ENCODE assay signal across 8 cellular contexts in genomic region chr4:140095694-140096482, GRCh38. TPM values are rescaled to one million over a fixed set of nuclear protein-coding genes. Genes with fewer than 3 reads are reported as not detected.
DNase-seq lines count a peak whose midpoint lies in the region; ATAC-seq and TF ChIP-seq lines count a peak whose summit lies in the region.

No MANE protein-coding gene starts in this region.

- H3K4me1 ChIP-seq in BLaER1 treated with 17β-estradiol and CSF1 and Interleukin-3, amounts not matched to agents 10 nM and 100 nM = peaks cover 97 to 99% (median 97%) of the 10 kb centered on the region in 10 experiments
- H3K4me1 ChIP-seq in colonic mucosa (no peaks in the 10 kb centered on the region), mesendoderm (ENCODE audit: control insufficient read depth, low read depth, low read length) (peaks cover 49% of the 10 kb centered on the region)

- no peaks in the 10 kb centered on the region for H3K9me3 ChIP-seq in BLaER1 treated with 17β-estradiol and CSF1 and Interleukin-3, amounts not matched to agents 10 nM and 100 nM (replicated peaks in 1 of 11)
- no peaks in the 10 kb centered on the region for H3K9me3 ChIP-seq in colonic mucosa

- peaks cover 8% of the 10 kb centered on the region for H3K79me1 ChIP-seq in mesendoderm (ENCODE audit: low read length)

- H3K4me2 ChIP-seq in BLaER1 treated with 17β-estradiol and CSF1 and Interleukin-3, amounts not matched to agents 10 nM and 100 nM = peak overlapping the region; percentile 91 to 99 (median 95)
- no peak overlapping the region for H3K4me2 ChIP-seq in mesendoderm (ENCODE audit: low read length)

- H3K56ac ChIP-seq in mesendoderm (ENCODE audit: low read length) = peak overlapping the region; percentile 28

- H3K27ac ChIP-seq in BLaER1 treated with 17β-estradiol and CSF1 and Interleukin-3, amounts not matched to agents 10 nM and 100 nM = peak overlapping the region; percentile 66 to 95 (median 91)
- H3K27ac ChIP-seq in colonic mucosa = peak overlapping the region; percentile 53
- peak overlapping the region; percentile 71 for H3K27ac ChIP-seq in mesendoderm (ENCODE audit: low read depth, low read length)

- peak overlapping the region; percentile 83 for H3K18ac ChIP-seq in mesendoderm (ENCODE audit: low read length)

- H2BK120ac ChIP-seq in mesendoderm (ENCODE audit: low read depth, low read length) = no peak overlapping the region

- H3K23ac ChIP-seq in mesendoderm (ENCODE audit: low read length) = no peak overlapping the region

- WGBS in mesendoderm (ENCODE audit: extremely low coverage, insufficient coverage, low lambda C conversion rate) = no CpG with 5 or more reads among the region's 9 CpGs

- H2BK15ac ChIP-seq in mesendoderm (replicated peaks; ENCODE audit: low read depth) = no peak overlapping the region

- peak overlapping the region; percentile 43 to 59 (median 50) for H3K4me3 ChIP-seq in BLaER1 treated with 17β-estradiol and CSF1 and Interleukin-3, amounts not matched to agents 10 nM and 100 nM
- H3K4me3 ChIP-seq in colonic mucosa (no peak overlapping the region), mesendoderm (ENCODE audit: low read length) (no peak overlapping the region)

- no peak overlapping the region for H2AK5ac ChIP-seq in mesendoderm (ENCODE audit: low read length)

- H4K8ac ChIP-seq in mesendoderm (ENCODE audit: low read depth, low read length) = peak overlapping the region; percentile 43

- intact Hi-C loops in colonic mucosa (cut with DNase I) = no loop called here

- H3K79me2 ChIP-seq in mesendoderm (ENCODE audit: control insufficient read depth, insufficient read depth, low read length) = peaks cover 4% of the 10 kb centered on the region

- H3K27me3 ChIP-seq in BLaER1 treated with 17β-estradiol and CSF1 and Interleukin-3, amounts not matched to agents 10 nM and 100 nM = no peaks in the 10 kb centered on the region
- no peaks in the 10 kb centered on the region for H3K27me3 ChIP-seq in colonic mucosa
- H3K27me3 ChIP-seq in mesendoderm (ENCODE audit: insufficient read depth, low read length, poor library complexity) = no peaks in the 10 kb centered on the region

- H3K4ac ChIP-seq in mesendoderm (ENCODE audit: low read depth, low read length) = peak overlapping the region; percentile 19

- H2BK5ac ChIP-seq in mesendoderm (ENCODE audit: low read length) = peak overlapping the region; percentile 46

- no peak for TF ChIP-seq CTCF in colonic mucosa (IDR thresholded peaks at IDR 0.05)

- H4K5ac ChIP-seq in mesendoderm (ENCODE audit: low read length) = no peak overlapping the region

- H3K36me3 ChIP-seq in BLaER1 treated with 17β-estradiol and CSF1 and Interleukin-3, amounts not matched to agents 10 nM and 100 nM = no peaks in the 10 kb centered on the region
- H3K36me3 ChIP-seq in colonic mucosa = no peaks in the 10 kb centered on the region
- H3K36me3 ChIP-seq in mesendoderm (ENCODE audit: control insufficient read depth, insufficient read depth, low read length) = no peaks in the 10 kb centered on the region

- ATAC-seq in stimulated activated naive CD8-positive, alpha-beta T cell treated with anti-CD3 and anti-CD28 coated beads, Interleukin-15, Interleukin-2, amounts not matched to agents 100 U/mL and 50 U/mL, for 24 hours = peak; percentile 89
- ATAC-seq in GM19395 (IDR thresholded peaks at IDR 0.05; ENCODE audit: unreplicated experiment) = no peak
- no peak for ATAC-seq in GM18511 (IDR thresholded peaks at IDR 0.05; ENCODE audit: unreplicated experiment)

- DNase-seq in HT1080 (ENCODE audit: low read depth) = peak; percentile 98
- DNase-seq in activated CD4-positive, alpha-beta T cell treated with anti-CD3 and anti-CD28 coated beads for 24 hours (ENCODE audit: low read depth in 2 of 2) = peak; percentile 33 to 38
- no peak for DNase-seq in colonic mucosa
- DNase-seq in mesendoderm = peak; percentile 48
- DNase-seq in stimulated activated naive CD8-positive, alpha-beta T cell treated with anti-CD3 and anti-CD28 coated beads, Interleukin-15, Interleukin-2, amounts not matched to agents 100 U/mL and 50 U/mL, for 24 hours = peak; percentile 73

- no peaks in the 10 kb centered on the region for H4K20me1 ChIP-seq in BLaER1 treated with 17β-estradiol and CSF1 and Interleukin-3, amounts not matched to agents 10 nM and 100 nM

- peak overlapping the region; percentile 58 to 85 (median 82) for H3K9ac ChIP-seq in BLaER1 treated with 17β-estradiol and CSF1 and Interleukin-3, amounts not matched to agents 10 nM and 100 nM
- H3K9ac ChIP-seq in colonic mucosa (ENCODE audit: low read depth in 2 of 2, low read length in 2 of 2) (no peak overlapping the region), mesendoderm (ENCODE audit: low read length) (no peak overlapping the region)

RNA-seq across cellular contexts. Expression of gene MAML3, which starts 58.1 kb away (rescaled TPM):
- 8.0 and 11.4 TPM in 2 replicates for total RNA-seq in HT1080 (2014; rRNA removed; shearing (Covaris generic))
- 8.8 and 11.5 TPM in 2 replicates for polyA plus RNA-seq in HT1080 (2015; cell fraction: cytosol; rRNA removed)
- 8.5 and 8.7 TPM in 2 replicates for polyA plus RNA-seq in HT1080 (2015; cell fraction: nucleus; rRNA removed)
- 10 to 100 TPM in 1 of 2 donors, 1 to 10 TPM in 1; 9.3 to 10.1 TPM for total RNA-seq in colonic mucosa
- polyA plus RNA-seq in mesendoderm (2013, experiment 1 of 2) = 19.2 TPM
- 19.6 TPM for polyA plus RNA-seq in mesendoderm (2013, experiment 2 of 2)

Comparison
In these comparisons a context has a peak if more than half of its experiments do, and no peak if none do; other contexts are left out.
1. H3K4me3 ChIP-seq: peak in BLaER1 treated with 17β-estradiol and CSF1 and Interleukin-3, amounts not matched to agents 10 nM and 100 nM (10 of 10); none in colonic mucosa (single experiment) and mesendoderm (single experiment).
2. H3K9ac ChIP-seq: peak in BLaER1 treated with 17β-estradiol and CSF1 and Interleukin-3, amounts not matched to agents 10 nM and 100 nM (11 of 11); none in colonic mucosa (0 of 2) and mesendoderm (single experiment).
3. Peak in every context shown above with its lines, with median percentiles within 50 percentile points of each other: H3K27ac ChIP-seq.